8 cellular contexts compared by ENCODE assay signal in genomic region chr21:36156815-36157670, GRCh38. TPM values are rescaled to one million over a fixed set of nuclear protein-coding genes. Genes with fewer than 3 reads are reported as not detected.
DNase-seq lines count a peak whose midpoint lies in the region; ATAC-seq and TF ChIP-seq lines count a peak whose summit lies in the region.

DOP1B (plus strand) TSS chr21:36156824; CDS start chr21:36164734, 7,910 bp downstream.

- H3K4me3 ChIP-seq in lung, result peak within 1 kb of the TSS; percentile 70

- WGBS in lung, 2 donors, result 1% methylated on average over 55 to 83 of the region's 83 CpGs

- peak; percentile 21 for ATAC-seq in GM19452 (IDR thresholded peaks at IDR 0.05; ENCODE audit: unreplicated experiment)
- ATAC-seq in HG03520 (IDR thresholded peaks at IDR 0.05; ENCODE audit: unreplicated experiment), result peak; percentile 19
- ATAC-seq in lung (ENCODE audit: insufficient read depth, low FRiP score), result peak; percentile 0
- ATAC-seq in stimulated activated naive CD8-positive, alpha-beta T cell treated with anti-CD3 and anti-CD28 coated beads, Interleukin-15, amount 100 ng/mL, for 72 hours, result peak; percentile 35

- H3K36me3 ChIP-seq in lung (ENCODE audit: control insufficient read depth in 2 of 2, insufficient read depth in 2 of 2, low read length in 2 of 2), result no peaks in the 10 kb centered on the region

- H3K9me3 Mint-ChIP-seq in T-helper 1 cell treated with Interleukin-12 subunit alpha and Interleukin-12 subunit beta and Interleukin-4 antibody, amounts not matched to agents 30 μg/mL and 1 μg/mL, for 36 hours, result no peaks in the 10 kb centered on the region
- H3K9me3 Mint-ChIP-seq in dendritic cell treated with granulocyte-macrophage colony-stimulating factor and Interleukin-4, amounts not matched to agents 40 ng/mL and 50 ng/mL, for 4 days, result no peaks in the 10 kb centered on the region
- no peaks in the 10 kb centered on the region for H3K9me3 Mint-ChIP-seq in stimulated activated naive CD8-positive, alpha-beta T cell treated with anti-CD3 and anti-CD28 coated beads, Interleukin-15, amount 100 ng/mL, for 72 hours

- no peaks in the 10 kb centered on the region for H3K27me3 ChIP-seq in lung (ENCODE audit: control insufficient read depth, insufficient read depth)

- peaks cover 10% of the 10 kb centered on the region for H3K36me3 Mint-ChIP-seq in T-helper 1 cell treated with Interleukin-12 subunit alpha and Interleukin-12 subunit beta and Interleukin-4 antibody, amounts not matched to agents 30 μg/mL and 1 μg/mL, for 36 hours (ENCODE audit: low read depth)
- H3K36me3 Mint-ChIP-seq in dendritic cell treated with granulocyte-macrophage colony-stimulating factor and Interleukin-4, amounts not matched to agents 40 ng/mL and 50 ng/mL, for 4 days (ENCODE audit: low read depth), result peaks cover 27% of the 10 kb centered on the region

- no peak for TF ChIP-seq CTCF in lung (IDR thresholded peaks at IDR 0.05; ENCODE audit: control extremely low read depth, extremely low read depth)

- H3K27me3 Mint-ChIP-seq in T-helper 1 cell treated with Interleukin-12 subunit alpha and Interleukin-12 subunit beta and Interleukin-4 antibody, amounts not matched to agents 30 μg/mL and 1 μg/mL, for 36 hours (ENCODE audit: low read depth), result peaks cover 10% of the 10 kb centered on the region
- H3K27me3 Mint-ChIP-seq in dendritic cell treated with granulocyte-macrophage colony-stimulating factor and Interleukin-4, amounts not matched to agents 40 ng/mL and 50 ng/mL, for 4 days, result peaks cover 6% of the 10 kb centered on the region
- no peaks in the 10 kb centered on the region for H3K27me3 Mint-ChIP-seq in stimulated activated naive CD8-positive, alpha-beta T cell treated with anti-CD3 and anti-CD28 coated beads, Interleukin-15, amount 100 ng/mL, for 72 hours

- peaks cover 3 to 4% of the 10 kb centered on the region in 2 donors for H3K4me1 ChIP-seq in lung (ENCODE audit: control insufficient read depth in 2 of 2, insufficient read depth in 2 of 2, low read length in 2 of 2)

- peak within 1 kb of the TSS; percentile 79 for H3K4me3 Mint-ChIP-seq in T-helper 1 cell treated with Interleukin-12 subunit alpha and Interleukin-12 subunit beta and Interleukin-4 antibody, amounts not matched to agents 30 μg/mL and 1 μg/mL, for 36 hours
- peak within 1 kb of the TSS; percentile 88 for H3K4me3 Mint-ChIP-seq in dendritic cell treated with granulocyte-macrophage colony-stimulating factor and Interleukin-4, amounts not matched to agents 40 ng/mL and 50 ng/mL, for 4 days
- H3K4me3 Mint-ChIP-seq in stimulated activated naive CD8-positive, alpha-beta T cell treated with anti-CD3 and anti-CD28 coated beads, Interleukin-15, amount 100 ng/mL, for 72 hours, result peak within 1 kb of the TSS; percentile 84 to 85

- intact Hi-C loops in dendritic cell treated with granulocyte-macrophage colony-stimulating factor and Interleukin-4, amounts not matched to agents 40 ng/mL and 50 ng/mL, for 4 days (cut with micrococcal nuclease), result loop anchor here (10.0 kb wide), 2 partner anchors 168 to 918 kb away; partner anchors contain the start of genes MORC3, PIGP and TTC3

- no peaks in the 10 kb centered on the region for H3K9me3 ChIP-seq in lung (ENCODE audit: control insufficient read depth in 2 of 2, insufficient read depth in 1 of 2, low read length in 1 of 2)

- no peak within 1 kb of the TSS for H3K27ac Mint-ChIP-seq in T-helper 1 cell treated with Interleukin-12 subunit alpha and Interleukin-12 subunit beta and Interleukin-4 antibody, amounts not matched to agents 30 μg/mL and 1 μg/mL, for 36 hours
- peak within 1 kb of the TSS; percentile 82 for H3K27ac Mint-ChIP-seq in dendritic cell treated with granulocyte-macrophage colony-stimulating factor and Interleukin-4, amounts not matched to agents 40 ng/mL and 50 ng/mL, for 4 days
- H3K27ac Mint-ChIP-seq in stimulated activated naive CD8-positive, alpha-beta T cell treated with anti-CD3 and anti-CD28 coated beads, Interleukin-15, amount 100 ng/mL, for 72 hours, result peak within 1 kb of the TSS in 1 of 2 donors; percentile 48

- DNase-seq in COLO668 (lab: John Stamatoyannopoulos, UW; ENCODE audit: unreplicated experiment) (peak; percentile 87), lung (ENCODE audit: low spot score) (no peak), middle frontal gyrus (ENCODE audit: extremely low spot score, low spot score) (no peak)
- DNase-seq in stimulated activated naive CD8-positive, alpha-beta T cell treated with anti-CD3 and anti-CD28 coated beads, Interleukin-15, amount 100 ng/mL, for 72 hours, result peak in 1 of 2 donors; percentile 48

- peak within 1 kb of the TSS; percentile 95 for H3K27ac ChIP-seq in lung (ENCODE audit: low read depth in 1 of 2, low read length in 1 of 2)

- peaks cover 14% of the 10 kb centered on the region for H3K4me1 Mint-ChIP-seq in T-helper 1 cell treated with Interleukin-12 subunit alpha and Interleukin-12 subunit beta and Interleukin-4 antibody, amounts not matched to agents 30 μg/mL and 1 μg/mL, for 36 hours (ENCODE audit: low read depth)
- H3K4me1 Mint-ChIP-seq in dendritic cell treated with granulocyte-macrophage colony-stimulating factor and Interleukin-4, amounts not matched to agents 40 ng/mL and 50 ng/mL, for 4 days (ENCODE audit: low read depth), result peaks cover 53% of the 10 kb centered on the region
- peaks cover 22% of the 10 kb centered on the region for H3K4me1 Mint-ChIP-seq in stimulated activated naive CD8-positive, alpha-beta T cell treated with anti-CD3 and anti-CD28 coated beads, Interleukin-15, amount 100 ng/mL, for 72 hours

RNA-seq across cellular contexts. Expression of gene DOP1B, which starts in this region (rescaled TPM):
- total RNA-seq in lung, result 10 to 100 TPM; 14.4 to 23.7 TPM
- 1 to 10 TPM; 5.2 to 8.0 TPM for polyA plus RNA-seq in lung
